Comparison of ENCODE assay signal across 19 cellular contexts in the genomic region with DNA sequence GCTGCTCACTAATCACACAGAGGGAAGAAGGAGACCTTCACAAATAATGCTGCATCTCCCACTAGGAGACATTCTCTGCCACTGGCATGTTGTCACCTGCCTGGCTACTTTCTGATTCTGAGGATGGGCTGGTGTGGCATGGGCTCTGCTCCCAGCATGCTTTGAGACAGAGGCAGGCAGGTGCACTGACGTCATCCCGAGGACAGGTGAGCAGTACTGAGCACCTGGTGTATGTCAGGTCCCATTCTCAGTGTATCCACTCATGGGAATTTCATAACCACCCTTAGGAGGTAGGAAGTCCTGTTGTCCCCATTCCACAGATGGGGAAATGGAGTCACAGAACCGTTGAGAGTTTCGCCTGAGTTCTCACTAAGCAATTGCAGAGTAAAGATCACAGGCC.
"Had no signal": no experiment of that assay in that cellular context is flagged by ENCODE, and none has a peak within 500 bp of the region (broad histone marks: within the 10 kb centered on the region; RNA-seq: fewer than 3 reads in every experiment).

No MANE protein-coding gene starts in this region.

- H3K4me3 ChIP-seq: lung, prostate gland, spleen, thoracic aorta, upper lobe of left lung had no signal

- H3K27me3 ChIP-seq: upper lobe of left lung had no signal

- H3K36me3 ChIP-seq: prostate gland, spleen, thoracic aorta, upper lobe of left lung had no signal

- H3K4me1 ChIP-seq: prostate gland, spleen, upper lobe of left lung had no signal

- FAIRE-seq: endometrium had no signal

- H3K9me3 ChIP-seq: prostate gland, spleen, thoracic aorta, upper lobe of left lung had no signal

- DNase-seq: activated CD4-positive, alpha-beta memory T cell treated with anti-CD3 and anti-CD28 coated beads, Interleukin-2, amount 10 ng/mL, durations not matched to agents 7 days and 5 days; activated CD4-positive, alpha-beta T cell treated with anti-CD3 and anti-CD28 coated beads for 48 hours; activated CD8-positive, alpha-beta memory T cell treated with anti-CD3 and anti-CD28 coated beads, Interleukin-2, amount 10 ng/mL, durations not matched to agents 7 days and 5 days; activated gamma-delta T cell; activated naive CD4-positive, alpha-beta T cell treated with anti-CD3 and anti-CD28 coated beads, Interleukin-2, amount 50 U/mL, for 16 hours; activated naive CD8-positive, alpha-beta T cell treated with anti-CD3 and anti-CD28 coated beads, Interleukin-2, amount 50 U/mL, for 24 hours; activated T-cell treated with anti-CD3 and anti-CD28 coated beads for 4 hours; cortex of kidney; foreskin fibroblast; naive B cell; spleen; stimulated activated CD4-positive, alpha-beta T cell treated with anti-CD3 and anti-CD28 coated beads, Interleukin-4, amount 100 ng/mL, for 1 hour; stimulated activated naive CD4-positive, alpha-beta T cell treated with Interleukin-2 at 50 U/mL for 16 hours; upper lobe of left lung had no signal

- ATAC-seq: activated CD8-positive, alpha-beta memory T cell treated with anti-CD3 and anti-CD28 coated beads, Interleukin-2, amount 10 ng/mL, durations not matched to agents 7 days and 5 days; activated naive CD8-positive, alpha-beta T cell treated with anti-CD3 and anti-CD28 coated beads, Interleukin-2, amount 50 U/mL, for 24 hours; left lobe of liver had no signal

- H3K27ac ChIP-seq: prostate gland, spleen, thoracic aorta, upper lobe of left lung had no signal
